ENCODE assay signal across 8 cellular contexts in the genomic region with DNA sequence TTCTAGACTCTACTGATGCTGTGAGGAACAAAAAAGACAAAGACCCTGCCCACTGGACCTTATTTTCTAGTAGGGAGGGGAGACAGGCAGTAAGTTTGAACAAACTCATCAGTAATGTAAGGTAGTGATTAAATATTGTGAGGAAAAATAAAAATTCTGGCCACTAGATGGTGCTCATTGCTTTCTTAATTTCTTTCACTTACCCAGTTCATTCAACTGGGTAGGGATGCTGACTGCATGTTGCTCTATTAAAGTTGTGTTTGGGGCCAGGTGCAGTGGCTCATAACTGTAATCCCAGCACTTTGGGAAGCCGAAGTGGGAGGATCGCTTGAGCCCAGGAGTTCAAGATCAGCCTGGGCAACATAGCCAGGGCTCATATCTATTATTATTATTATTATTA. TPM values are rescaled to one million over a fixed set of nuclear protein-coding genes. Genes with fewer than 3 reads are reported as not detected.
A peak's percentile ranks its signal among the peaks of the same experiment; 100 is the strongest.
DNase-seq lines count a peak whose midpoint lies in the region; ATAC-seq and TF ChIP-seq lines count a peak whose summit lies in the region.

No MANE protein-coding gene starts in this region.

- H3K79me2 ChIP-seq in PC-3 (ENCODE audit: low read length) = no peaks in the 10 kb centered on the region

- H3K4me1 ChIP-seq in PC-3 (ENCODE audit: insufficient read depth, low read length) = peaks cover 12% of the 10 kb centered on the region

- no peak overlapping the region for H3K4me2 ChIP-seq in PC-3 (ENCODE audit: low read length)

- H3K9me3 ChIP-seq in PC-3 (ENCODE audit: low read length) = no peaks in the 10 kb centered on the region

- peak; percentile 55 for TF ChIP-seq CTCF in PC-3 (conservative IDR thresholded peaks at IDR 0.05; ENCODE audit: low read depth, low read length)

- intact Hi-C loops in Right ventricle myocardium inferior (cut with DNase I) = loop anchor here (2.0 to 5.0 kb wide), 3 partner anchors 276 to 459 kb away; no protein-coding TSS in a partner anchor
- intact Hi-C loops in cardiac septum (cut with DNase I) = loop anchor here (2.0 to 5.0 kb wide), 2 partner anchors 360 to 454 kb away; no protein-coding TSS in a partner anchor
- intact Hi-C loops in PC-3 (cut with micrococcal nuclease) = loop anchor here (1.0 to 2.0 kb wide), 4 partner anchors 150 to 457 kb away; no protein-coding TSS in a partner anchor

- ATAC-seq in Right ventricle myocardium inferior = peak; percentile 79
- ATAC-seq in PC-3 = peak; percentile 77

- no peaks in the 10 kb centered on the region for H3K9me2 ChIP-seq in PC-3 (replicated peaks; ENCODE audit: low read length)

- CTCF ChIA-PET in PC-3 (lab: Charles Lee) = interaction anchor here (0.6 kb wide), 3 partner anchors 433 to 456 kb away, joined by 3 to 8 read pairs (median 5); no protein-coding TSS in a partner anchor

- H3F3A ChIP-seq in PC-3 (ENCODE audit: low read length, unreplicated experiment) = no peaks in the 10 kb centered on the region

- H3K9ac ChIP-seq in PC-3 (ENCODE audit: low read length) = no peak overlapping the region

- H3K27me3 ChIP-seq in PC-3 (ENCODE audit: low read length) = no peaks in the 10 kb centered on the region

- H3K36me3 ChIP-seq in PC-3 (ENCODE audit: low read depth, low read length) = no peaks in the 10 kb centered on the region

- no peaks in the 10 kb centered on the region for H4K20me1 ChIP-seq in PC-3 (ENCODE audit: low read length)

- DNase-seq in Right ventricle myocardium inferior (ENCODE audit: missing footprints) (no peak), cardiac septum (ENCODE audit: low spot score) (no peak), H4 (ENCODE audit: low spot score) (peak; percentile 27), LoVo (ENCODE audit: low spot score) (peak; percentile 76), PC-3 (peak; percentile 93), dedifferentiated amniotic fluid mesenchymal stem cell (ENCODE audit: extremely low spot score) (peak; percentile 82), medulla oblongata (ENCODE audit: extremely low spot score) (peak; percentile 93), epidermal melanocyte (ENCODE audit: insufficient read length, low spot score) (no peak)

- H2AFZ ChIP-seq in PC-3 (ENCODE audit: low read length) = no peak overlapping the region

- H3K4me3 ChIP-seq in PC-3 (ENCODE audit: low read length) = no peak overlapping the region

- POLR2A ChIA-PET in PC-3 (lab: Charles Lee; ENCODE audit: unreplicated experiment) = no interaction called here

- H3K27ac ChIP-seq in PC-3 (ENCODE audit: low read length) = no peak overlapping the region

- no TSS peak for BruUV-seq in PC-3 (replicated peaks; lab: Mats Ljungman, UMichigan)

RNA-seq across cellular contexts. Expression of a gene that starts 6.3 kb away (rescaled TPM):
- total RNA-seq in Right ventricle myocardium inferior (6.8 TPM), cardiac septum (6.5 TPM), PC-3 (2014; rRNA removed) (9.7 and 14.3 TPM in 2 replicates)
- 6.6 and 9.6 TPM in 2 replicates for total RNA-seq in H4 (2014; rRNA removed; shearing (Covaris generic))

RNA-seq across cellular contexts. Expression of a gene that starts 6.3 kb away (rescaled TPM):
- total RNA-seq in Right ventricle myocardium inferior (10.7 TPM), cardiac septum (15.8 TPM), PC-3 (2014; rRNA removed) (8.5 and 10.6 TPM in 2 replicates)
- 4.8 and 11.2 TPM in 2 replicates for total RNA-seq in H4 (2014; rRNA removed; shearing (Covaris generic))

RNA-seq across cellular contexts. Expression of a gene that starts 23.9 kb away (rescaled TPM):
- 9.3 TPM for total RNA-seq in Right ventricle myocardium inferior
- total RNA-seq in cardiac septum = 6.6 TPM
- total RNA-seq in H4 (2014; rRNA removed; shearing (Covaris generic)) = 2.1 and 2.4 TPM in 2 replicates
- 23.3 and 24.9 TPM in 2 replicates for total RNA-seq in PC-3 (2014; rRNA removed)

Comparison
In these comparisons a context has a peak if more than half of its experiments do, and no peak if none do; other contexts are left out.
1. DNase-seq: peak in H4 (single experiment), LoVo (single experiment), PC-3 (single experiment), dedifferentiated amniotic fluid mesenchymal stem cell (single experiment) and medulla oblongata (single experiment); none in Right ventricle myocardium inferior (single experiment), cardiac septum (single experiment) and epidermal melanocyte (single experiment).